In the genomic region with DNA sequence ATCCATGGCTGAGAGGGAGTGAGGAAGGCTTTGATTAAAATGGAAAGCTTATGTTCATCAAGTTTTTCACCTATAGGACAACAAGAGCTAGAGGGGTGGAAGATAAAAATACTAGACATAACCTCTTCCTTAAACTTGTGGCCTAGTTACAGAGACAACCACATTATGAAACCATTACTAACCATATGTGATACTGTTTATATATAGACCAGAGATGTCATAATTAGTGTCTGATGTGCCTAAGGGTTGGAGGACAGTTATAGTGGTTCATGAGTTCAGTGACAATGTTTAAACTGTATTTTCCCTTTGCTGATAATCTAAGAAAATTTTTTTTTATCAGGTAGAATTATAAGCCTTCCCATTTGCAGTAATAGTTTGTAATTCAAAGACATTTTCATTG, we compare ENCODE assay signal across 9 cellular contexts. TPM values are rescaled to one million over a fixed set of nuclear protein-coding genes. Genes with fewer than 3 reads are reported as not detected.
A peak's percentile ranks its signal among the peaks of the same experiment; 100 is the strongest.
DNase-seq lines count a peak whose midpoint lies in the region; ATAC-seq and TF ChIP-seq lines count a peak whose summit lies in the region.
"Had no signal": no experiment of that assay in that cellular context is flagged by ENCODE, and none has a peak within 500 bp of the region (broad histone marks: within the 10 kb centered on the region; RNA-seq: fewer than 3 reads in every experiment).

No MANE protein-coding gene starts in this region.

- H3K36me3 Mint-ChIP-seq in HFFc6 (ENCODE audit: low read depth), result peaks cover 61% of the 10 kb centered on the region

- no peaks in the 10 kb centered on the region for H3K27me3 ChIP-seq in BLaER1

- TF ChIP-seq POLR2A in lower leg skin (IDR thresholded peaks at IDR 0.05), result no peak

- no peaks in the 10 kb centered on the region for H4K20me1 ChIP-seq in BLaER1

- DNase-seq in RKO (ENCODE audit: low spot score), result no peak
- DNase-seq in lower leg skin (ENCODE audit: low spot score in 2 of 2), result no peak
- DNase-seq in activated effector memory CD4-positive, alpha-beta T cell treated with anti-CD3 and anti-CD28 coated beads, Interleukin-2, amount 50 U/mL, for 16 hours, result no peak
- no peak for DNase-seq in HFFc6
- DNase-seq: activated CD4-positive, alpha-beta T cell treated with anti-CD3 and anti-CD28 coated beads, Interleukin-2, amount 50 U/mL, for 1 hour had no signal

- peaks cover 31% of the 10 kb centered on the region for H3K4me1 Mint-ChIP-seq in HFFc6 (ENCODE audit: low read depth)

- H3K4me3 Mint-ChIP-seq in HFFc6, result no peak overlapping the region

- H3K36me3 ChIP-seq in BLaER1, result peaks cover 17% of the 10 kb centered on the region

- H3K27ac Mint-ChIP-seq in HFFc6, result no peak overlapping the region

- H3K4me3 ChIP-seq in BLaER1 (no peak overlapping the region), lower leg skin (ENCODE audit: low read depth, poor library complexity, severe bottlenecking) (no peak overlapping the region)

- no peak overlapping the region for H3K27ac ChIP-seq in BLaER1

- peaks cover 15% of the 10 kb centered on the region for H3K9me3 ChIP-seq in BLaER1

- TF ChIP-seq CTCF in lower leg skin (IDR thresholded peaks at IDR 0.05), result no peak
- TF ChIP-seq CTCF in HFFc6 (IDR thresholded peaks at IDR 0.05), result no peak

- peak overlapping the region; percentile 10; the same call in 1 of the 2 replicates for H3K4me2 ChIP-seq in BLaER1

- H3K4me1 ChIP-seq in BLaER1, result peaks cover 6% of the 10 kb centered on the region; the same call in 1 of the 2 replicates

- ATAC-seq in GM19372 (IDR thresholded peaks at IDR 0.05; ENCODE audit: low read depth, unreplicated experiment) (peak; percentile 100), HG02763 (IDR thresholded peaks at IDR 0.05; ENCODE audit: unreplicated experiment) (peak; percentile 74), HG03558 (IDR thresholded peaks at IDR 0.05; ENCODE audit: extremely low read depth, unreplicated experiment) (peak; percentile 96)

- H3K9ac ChIP-seq in BLaER1, result no peak overlapping the region

- H3K9me3 Mint-ChIP-seq in HFFc6, result peaks cover 8% of the 10 kb centered on the region

- intact Hi-C loops in lower leg skin (cut with DNase I; ENCODE audit: low total_unique reads), result no loop called here

- H3K27me3 Mint-ChIP-seq in HFFc6 (ENCODE audit: insufficient read depth), result peaks cover 1% of the 10 kb centered on the region; the same call in 1 of the 2 replicates

RNA-seq across cellular contexts. Expression of gene PHLDB2, which starts 23.7 kb away (rescaled TPM):
- total RNA-seq in lower leg skin, result 10 to 100 TPM; 23.5 to 81.5 (median 26.2) TPM
- total RNA-seq in HFFc6 (2021; fragmentation: NEBNext Ultra II Directional; extraction: Animal tissue kit (Norgen Biotek cat#: 25700)), result 10 to 100 TPM; 35.4 to 55.9 (median 37.6) TPM
